10 cellular contexts compared by ENCODE assay signal in genomic region chr2:226773291-226773690, GRCh38. TPM values are rescaled to one million over a fixed set of nuclear protein-coding genes. Genes with fewer than 3 reads are reported as not detected.
A peak's percentile ranks its signal among the peaks of the same experiment; 100 is the strongest.
DNase-seq lines count a peak whose midpoint lies in the region; ATAC-seq and TF ChIP-seq lines count a peak whose summit lies in the region.
"Had no signal": no experiment of that assay in that cellular context is flagged by ENCODE, and none has a peak within 500 bp of the region (broad histone marks: within the 10 kb centered on the region; RNA-seq: fewer than 3 reads in every experiment).

No MANE protein-coding gene starts in this region.

- no peak for TF ChIP-seq CTCF in OCI-LY1 (IDR thresholded peaks at IDR 0.05; ENCODE audit: low read length)
- no peak for TF ChIP-seq CTCF in Calu3 (IDR thresholded peaks at IDR 0.05; ENCODE audit: unreplicated experiment)

- peaks cover 9 to 10% of the 10 kb centered on the region in 2 donors for H3K36me3 Mint-ChIP-seq in naive B cell
- H3K36me3 Mint-ChIP-seq in Calu3 (ENCODE audit: insufficient read depth, unreplicated experiment): peaks cover 6% of the 10 kb centered on the region

- H3K9me3 Mint-ChIP-seq in naive B cell (peaks cover 0 to 15% (median 6%) of the 10 kb centered on the region in 7 donors), Calu3 (ENCODE audit: low read depth, unreplicated experiment) (no peaks in the 10 kb centered on the region)

- H2AFZ ChIP-seq in OCI-LY1 (ENCODE audit: low read length): no peak overlapping the region

- H3K27ac Mint-ChIP-seq in naive B cell (peak overlapping the region in 4 of 6 donors; percentile 65 to 90 (median 78)), Calu3 (ENCODE audit: unreplicated experiment) (no peak overlapping the region)
- H3K27ac Mint-ChIP-seq: activated T-helper 2 cell treated with anti-CD3 and anti-CD28 coated beads, Interferon-gamma antibody, Interleukin-2, Interleukin-4, amounts not matched to agents 10 μg/mL and 5 μg/mL and 100 μg/mL, durations not matched to agents 14 hours and 24 hours and 36 hours had no signal

- 0 out of 2 replicates have a peak, but pooled peaks cover 6% of the 10 kb centered on the region for H3F3A ChIP-seq in OCI-LY1 (ENCODE audit: insufficient read depth, low read length)

- H3K4me1 Mint-ChIP-seq in naive B cell (peaks cover 43 to 51% (median 44%) of the 10 kb centered on the region in 3 donors), Calu3 (ENCODE audit: low read depth, unreplicated experiment) (peaks cover 34% of the 10 kb centered on the region)

- no peaks in the 10 kb centered on the region for H4K20me1 ChIP-seq in OCI-LY1 (ENCODE audit: insufficient read depth, low read length)

- CTCF ChIA-PET in Calu3 (lab: Charles Lee): no interaction called here

- no peak for DNase-seq in naive B cell
- no peak for DNase-seq in stimulated activated CD4-positive, alpha-beta T cell treated with anti-CD3 and anti-CD28 coated beads, Interleukin-4, amount 100 ng/mL, for 1 hour
- no peak for DNase-seq in NCI-H1694 (lab: John Stamatoyannopoulos, UW)
- DNase-seq in stimulated activated CD4-positive, alpha-beta T cell treated with anti-CD3 and anti-CD28 coated beads, Interleukin-2, amount 100 ng/mL, for 24 hours: no peak
- no peak for DNase-seq in Calu3
- DNase-seq: NCI-H345 had no signal

- H3K9me3 ChIP-seq in OCI-LY1 (ENCODE audit: low read length): peaks cover 18% of the 10 kb centered on the region

- peak overlapping the region; percentile 38 for H3K4me2 ChIP-seq in OCI-LY1 (ENCODE audit: low read length)

- H3K9ac ChIP-seq in OCI-LY1 (ENCODE audit: low read length): no peak overlapping the region

- no peaks in the 10 kb centered on the region for H3K27me3 ChIP-seq in OCI-LY1 (ENCODE audit: insufficient read depth, low read length)

- H3K36me3 ChIP-seq in OCI-LY1 (ENCODE audit: insufficient read depth, low read length): peaks cover 10% of the 10 kb centered on the region

- H3K79me2 ChIP-seq in OCI-LY1 (ENCODE audit: insufficient read depth, low read length): no peaks in the 10 kb centered on the region

- no peaks in the 10 kb centered on the region for H3K9me2 ChIP-seq in OCI-LY1 (ENCODE audit: low read depth, low read length)

- ATAC-seq in GM18867 (IDR thresholded peaks at IDR 0.05; ENCODE audit: unreplicated experiment) (peak; percentile 25), HG02571 (IDR thresholded peaks at IDR 0.05; ENCODE audit: unreplicated experiment) (peak; percentile 32), naive B cell (ENCODE audit: low read depth in 2 of 2) (no peak)

- H3K4me1 ChIP-seq in OCI-LY1 (ENCODE audit: insufficient read depth, low read length, severe bottlenecking): peaks cover 36% of the 10 kb centered on the region

- peak overlapping the region in 6 of 8 donors; percentile 47 to 77 (median 64) for H3K4me3 Mint-ChIP-seq in naive B cell
- no peak overlapping the region for H3K4me3 Mint-ChIP-seq in Calu3 (ENCODE audit: low read depth, unreplicated experiment)

- no TSS peak for BruUV-seq in Calu3 (replicated peaks; lab: Mats Ljungman, UMichigan)

- H3K27me3 Mint-ChIP-seq in naive B cell (no peaks in the 10 kb centered on the region), Calu3 (ENCODE audit: unreplicated experiment) (no peaks in the 10 kb centered on the region)

- H3K27ac ChIP-seq in OCI-LY1 (ENCODE audit: low read depth, low read length, poor library complexity, severe bottlenecking): peak overlapping the region; percentile 24

- intact Hi-C loops in Calu3 (cut with micrococcal nuclease; ENCODE audit: unreplicated experiment): no loop called here

- H3K4me3 ChIP-seq in OCI-LY1 (ENCODE audit: low read depth, low read length, poor library complexity, severe bottlenecking): no peak overlapping the region

RNA-seq across cellular contexts. Expression of gene IRS1, which starts 26.3 kb away (rescaled TPM):
- polyA plus RNA-seq in naive B cell (ENCODE audit: low read depth in 6 of 6): 1 to 10 TPM in 1 of 6 donors, under 1 TPM in 5; 0.43 to 2.7 (median 0.73) TPM
- 29.7 and 34.4 TPM in 2 replicates for total RNA-seq in Calu3 (2022)

Comparison
In these comparisons a context has a peak if more than half of its experiments do, and no peak if none do; other contexts are left out.
1. ATAC-seq: peak in GM18867 (single experiment) and HG02571 (single experiment); none in naive B cell (0 of 2).